8 cellular contexts compared by ENCODE assay signal in genomic region chr16:31487076-31487719, GRCh38. TPM values are rescaled to one million over a fixed set of nuclear protein-coding genes. Genes with fewer than 3 reads are reported as not detected.
DNase-seq lines count a peak whose midpoint lies in the region; ATAC-seq and TF ChIP-seq lines count a peak whose summit lies in the region.

No MANE protein-coding gene starts in this region.

- H3K9me3 Mint-ChIP-seq in Caco-2 (ENCODE audit: unreplicated experiment): no peaks in the 10 kb centered on the region

- no peaks in the 10 kb centered on the region for H3K4me1 Mint-ChIP-seq in Caco-2 (ENCODE audit: low read depth, unreplicated experiment)

- CTCF ChIA-PET in Caco-2 (lab: Charles Lee): interaction anchor here (1.4 kb wide), 1 partner anchor 28 kb away, joined by 3 read pairs; the partner anchor contains the start of gene ARMC5

- H4K20me1 ChIP-seq in fibroblast of lung (ENCODE audit: control insufficient read depth, extremely low read depth, insufficient read depth, low read length): no peaks in the 10 kb centered on the region

- POLR2A ChIA-PET in Caco-2 (lab: Charles Lee): no interaction called here

- no peaks in the 10 kb centered on the region for H3K36me3 ChIP-seq in Caco-2 (ENCODE audit: control insufficient read depth, insufficient read depth, low read length)
- H3K36me3 ChIP-seq in NT2/D1 (ENCODE audit: insufficient read depth, insufficient read length, low read length): peaks cover 27% of the 10 kb centered on the region
- peaks cover 5% of the 10 kb centered on the region for H3K36me3 ChIP-seq in fibroblast of lung (ENCODE audit: control insufficient read depth, insufficient read depth, low read length)
- no peaks in the 10 kb centered on the region for H3K36me3 ChIP-seq in parathyroid adenoma (ENCODE audit: control insufficient read depth, insufficient read depth, low read length)

- DNase-seq in Caco-2: no peak
- DNase-seq in NT2/D1 (ENCODE audit: low read depth, low spot score): no peak
- no peak for DNase-seq in fibroblast of lung (ENCODE audit: low read depth in 2 of 2)
- no peak for DNase-seq in NCI-H2107 treated with DMSO at 0.1 percent for 48 hours (lab: John Stamatoyannopoulos, UW; ENCODE audit: unreplicated experiment)
- DNase-seq in GM13976 (ENCODE audit: low spot score): no peak
- DNase-seq in NCI-H187 (lab: John Stamatoyannopoulos, UW): no peak

- peak overlapping the region; percentile 74 for H3K9ac ChIP-seq in NT2/D1 (ENCODE audit: insufficient read length, low read depth)
- H3K9ac ChIP-seq in fibroblast of lung (ENCODE audit: insufficient read depth, low read length): no peak overlapping the region
- H3K9ac ChIP-seq in parathyroid adenoma: no peak overlapping the region

- intact Hi-C loops in Caco-2 (cut with micrococcal nuclease; ENCODE audit: unreplicated experiment): no loop called here

- no peak overlapping the region for H3K27ac ChIP-seq in fibroblast of lung (ENCODE audit: insufficient read depth, low read length)
- no peak overlapping the region for H3K27ac ChIP-seq in parathyroid adenoma

- no peaks in the 10 kb centered on the region for H3K27me3 Mint-ChIP-seq in Caco-2 (ENCODE audit: insufficient read depth, unreplicated experiment)

- H2AFZ ChIP-seq in fibroblast of lung (ENCODE audit: low read length): no peak overlapping the region
- peak overlapping the region; percentile 91 for H2AFZ ChIP-seq in parathyroid adenoma

- no peaks in the 10 kb centered on the region for H3K27me3 ChIP-seq in Caco-2 (replicated peaks; ENCODE audit: control insufficient read depth, insufficient read depth, low read length)
- peaks cover 47% of the 10 kb centered on the region for H3K27me3 ChIP-seq in NT2/D1 (ENCODE audit: insufficient read depth, insufficient read length)
- peaks cover 11% of the 10 kb centered on the region for H3K27me3 ChIP-seq in fibroblast of lung (ENCODE audit: control insufficient read depth, insufficient read depth, low read length)
- no peaks in the 10 kb centered on the region for H3K27me3 ChIP-seq in parathyroid adenoma (ENCODE audit: control insufficient read depth, insufficient read depth, low read length)

- in situ Hi-C loops in GM13976 (cut with MboI; ENCODE audit: low sequenced_read_pairs, unreplicated experiment): no loop called here

- H3K79me2 ChIP-seq in fibroblast of lung (ENCODE audit: control insufficient read depth, insufficient read depth, low read length) (no peaks in the 10 kb centered on the region), parathyroid adenoma (no peaks in the 10 kb centered on the region)

- H3K4me2 ChIP-seq in fibroblast of lung (ENCODE audit: extremely low read depth, insufficient read depth, low read length) (peak overlapping the region; percentile 36), parathyroid adenoma (ENCODE audit: low read length) (peak overlapping the region; percentile 86)

- peak overlapping the region; percentile 78 for H3K4me3 ChIP-seq in Caco-2 (ENCODE audit: low read depth, low read length)
- peak overlapping the region; percentile 72 for H3K4me3 ChIP-seq in NT2/D1 (ENCODE audit: insufficient read length, low read depth)
- H3K4me3 ChIP-seq in fibroblast of lung (replicated peaks in 1 of 4; ENCODE audit: control extremely low read depth in 1 of 4, insufficient read depth in 1 of 4, low read depth in 3 of 4, low read length in 4 of 4): peak overlapping the region; percentile 3 to 60 (median 36)
- peak overlapping the region; percentile 54 for H3K4me3 ChIP-seq in parathyroid adenoma (ENCODE audit: low read depth, low read length)

- no peak overlapping the region for H3K27ac Mint-ChIP-seq in Caco-2 (ENCODE audit: unreplicated experiment)

- TSS peak; percentile 42 for BruUV-seq in Caco-2 (replicated peaks; lab: Mats Ljungman, UMichigan)

- H3K36me3 Mint-ChIP-seq in Caco-2 (ENCODE audit: insufficient read depth, unreplicated experiment): peaks cover 23% of the 10 kb centered on the region

- peak overlapping the region; percentile 82 for H3K4me3 Mint-ChIP-seq in Caco-2 (ENCODE audit: unreplicated experiment)

- no peak for ATAC-seq in GM18519 (IDR thresholded peaks at IDR 0.05; ENCODE audit: low FRiP score, unreplicated experiment)

- no peaks in the 10 kb centered on the region for H3K9me3 ChIP-seq in Caco-2
- H3K9me3 ChIP-seq in NT2/D1 (ENCODE audit: insufficient read depth, low read length): no peaks in the 10 kb centered on the region
- no peaks in the 10 kb centered on the region for H3K9me3 ChIP-seq in fibroblast of lung (ENCODE audit: control insufficient read depth, insufficient read depth, low read depth, low read length)
- H3K9me3 ChIP-seq in parathyroid adenoma (ENCODE audit: control insufficient read depth, low read length): no peaks in the 10 kb centered on the region

- H3K4me1 ChIP-seq in Caco-2 (peaks cover 18% of the 10 kb centered on the region), NT2/D1 (ENCODE audit: insufficient read depth, insufficient read length) (peaks cover 11% of the 10 kb centered on the region), fibroblast of lung (ENCODE audit: control insufficient read depth, extremely low read depth, insufficient read depth, low read length) (peaks cover 9% of the 10 kb centered on the region), parathyroid adenoma (peaks cover 4% of the 10 kb centered on the region)

- no peak for TF ChIP-seq CTCF in Caco-2 (IDR thresholded peaks at IDR 0.05; ENCODE audit: insufficient read depth in 1 of 2, low read depth in 1 of 2, low read length in 1 of 2, severe bottlenecking in 1 of 2, unreplicated experiment in 1 of 2)
- no peak for TF ChIP-seq CTCF in fibroblast of lung (conservative IDR thresholded peaks at IDR 0.05 in 1 of 2, IDR thresholded peaks at IDR 0.05 in 1 of 2; ENCODE audit: low read depth in 1 of 2, low read length in 2 of 2)
- no peak for TF ChIP-seq CTCF in parathyroid adenoma (IDR thresholded peaks at IDR 0.05)
- TF ChIP-seq CTCF in GM13976 (IDR thresholded peaks at IDR 0.05; ENCODE audit: borderline replicate concordance, control extremely low read depth, extremely low read depth, insufficient read depth, missing control alignments): no peak

RNA-seq across cellular contexts. Expression of gene SLC5A2, which starts 4.3 kb away (rescaled TPM):
- total RNA-seq in Caco-2 (2022) (2.8 and 3.0 TPM in 2 replicates), fibroblast of lung (under 0.01 TPM in 1 of 2 replicates, not detected in the other)
- polyA plus RNA-seq in fibroblast of lung: not detected in 2 replicates
- polyA plus RNA-seq in fibroblast of lung (2012): 0.41 and 0.77 TPM in 2 replicates
- polyA minus RNA-seq in fibroblast of lung (ENCODE audit: low replicate concordance): not detected in 2 replicates

RNA-seq across cellular contexts. Expression of gene TGFB1I1, which starts 15.2 kb away (rescaled TPM):
- total RNA-seq in Caco-2 (2022) (9.3 and 10.0 TPM in 2 replicates), fibroblast of lung (28.5 and 46.9 TPM in 2 replicates)
- polyA plus RNA-seq in fibroblast of lung: 68.4 and 94.3 TPM in 2 replicates
- 171 and 229 TPM in 2 replicates for polyA plus RNA-seq in fibroblast of lung (2012)
- 194 and 200 TPM in 2 replicates for polyA minus RNA-seq in fibroblast of lung (ENCODE audit: low replicate concordance)

RNA-seq across cellular contexts. Expression of gene RUSF1, which starts 21.0 kb away (rescaled TPM):
- 23.5 and 30.5 TPM in 2 replicates for total RNA-seq in Caco-2 (2022)
- total RNA-seq in fibroblast of lung: 35.7 and 41.8 TPM in 2 replicates
- polyA plus RNA-seq in fibroblast of lung: 21.5 and 23.1 TPM in 2 replicates
- polyA plus RNA-seq in fibroblast of lung (2012): 50.9 and 54.9 TPM in 2 replicates
- polyA minus RNA-seq in fibroblast of lung (ENCODE audit: low replicate concordance): 83.2 and 94.6 TPM in 2 replicates

RNA-seq across cellular contexts. Expression of gene ARMC5, which starts 27.9 kb away (rescaled TPM):
- total RNA-seq in Caco-2 (2022) (9.7 and 10.2 TPM in 2 replicates), fibroblast of lung (5.4 and 5.6 TPM in 2 replicates)
- 1.7 and 3.4 TPM in 2 replicates for polyA plus RNA-seq in fibroblast of lung
- polyA plus RNA-seq in fibroblast of lung (2012): 3.4 and 6.8 TPM in 2 replicates
- 13.4 and 13.7 TPM in 2 replicates for polyA minus RNA-seq in fibroblast of lung (ENCODE audit: low replicate concordance)

RNA-seq across cellular contexts. Expression of gene AHSP, which starts 40.5 kb away (rescaled TPM):
- total RNA-seq in Caco-2 (2022): not detected in 2 replicates
- not detected in 2 replicates for total RNA-seq in fibroblast of lung
- polyA plus RNA-seq in fibroblast of lung: not detected in 2 replicates
- polyA plus RNA-seq in fibroblast of lung (2012): not detected in 2 replicates
- polyA minus RNA-seq in fibroblast of lung (ENCODE audit: low replicate concordance): not detected in 2 replicates
